1 cellular context compared by ENCODE assay signal in genomic region chr16:56424791-56425438, GRCh38.
TF ChIP-seq lines count a peak whose summit lies in the region.

No MANE protein-coding gene starts in this region.

TF ChIP-seq in HepG2, 621 proteins besides CTCF, POLR2A, EP300 and RAD21 (continued from another document):
- TF ChIP-seq, protein P1, sequence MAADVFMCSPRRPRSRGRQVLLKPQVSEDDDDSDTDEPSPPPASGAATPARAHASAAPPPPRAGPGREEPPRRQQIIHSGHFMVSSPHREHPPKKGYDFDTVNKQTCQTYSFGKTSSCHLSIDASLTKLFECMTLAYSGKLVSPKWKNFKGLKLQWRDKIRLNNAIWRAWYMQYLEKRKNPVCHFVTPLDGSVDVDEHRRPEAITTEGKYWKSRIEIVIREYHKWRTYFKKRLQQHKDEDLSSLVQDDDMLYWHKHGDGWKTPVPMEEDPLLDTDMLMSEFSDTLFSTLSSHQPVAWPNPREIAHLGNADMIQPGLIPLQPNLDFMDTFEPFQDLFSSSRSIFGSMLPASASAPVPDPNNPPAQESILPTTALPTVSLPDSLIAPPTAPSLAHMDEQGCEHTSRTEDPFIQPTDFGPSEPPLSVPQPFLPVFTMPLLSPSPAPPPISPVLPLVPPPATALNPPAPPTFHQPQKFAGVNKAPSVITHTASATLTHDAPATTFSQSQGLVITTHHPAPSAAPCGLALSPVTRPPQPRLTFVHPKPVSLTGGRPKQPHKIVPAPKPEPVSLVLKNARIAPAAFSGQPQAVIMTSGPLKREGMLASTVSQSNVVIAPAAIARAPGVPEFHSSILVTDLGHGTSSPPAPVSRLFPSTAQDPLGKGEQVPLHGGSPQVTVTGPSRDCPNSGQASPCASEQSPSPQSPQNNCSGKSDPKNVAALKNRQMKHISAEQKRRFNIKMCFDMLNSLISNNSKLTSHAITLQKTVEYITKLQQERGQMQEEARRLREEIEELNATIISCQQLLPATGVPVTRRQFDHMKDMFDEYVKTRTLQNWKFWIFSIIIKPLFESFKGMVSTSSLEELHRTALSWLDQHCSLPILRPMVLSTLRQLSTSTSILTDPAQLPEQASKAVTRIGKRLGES (CRISPR knock-in tag; IDR thresholded peaks at IDR 0.05; ENCODE audit: borderline replicate concordance), result no peak
- no peak for TF ChIP-seq ZNF10 (CRISPR knock-in tag; IDR thresholded peaks at IDR 0.05; ENCODE audit: borderline replicate concordance, low read depth)
- TF ChIP-seq ZFX (CRISPR knock-in tag; IDR thresholded peaks at IDR 0.05; ENCODE audit: low read depth), result peak; percentile 95
TF ChIP-seq in HepG2: peak in this region for 63.
